7 cellular contexts compared by ENCODE assay signal in genomic region chr6:19904408-19904807, GRCh38.
DNase-seq lines count a peak whose midpoint lies in the region; ATAC-seq, FAIRE-seq and TF ChIP-seq lines count a peak whose summit lies in the region.
"Not testable (repeated sequence)": the region's sequence is repeated elsewhere in the genome, so short reads cannot be mapped to it uniquely, and the experiment has no call there.

No MANE protein-coding gene starts in this region.

- H2BK5ac ChIP-seq in H1 (ENCODE audit: low read depth, low read length) = not testable (repeated sequence)

- H3K4me1 Mint-ChIP-seq in GM23338 = not testable (repeated sequence)

- H2BK12ac ChIP-seq in H1 (ENCODE audit: low read depth, low read length) = not testable (repeated sequence)

- not testable (repeated sequence) for H3K79me1 ChIP-seq in H1 (ENCODE audit: low read depth, low read length)

- not testable (repeated sequence) for H2BK120ac ChIP-seq in H1 (replicated peaks; ENCODE audit: low read depth, low read length)

- CTCF ChIA-PET in H1 (lab: Charles Lee; ENCODE audit: partially characterized antibody) = interaction anchor here (0.7 to 1.8 kb wide), 4 partner anchors 28 to 452 kb away, joined by 3 to 4 read pairs (median 4); no protein-coding TSS in a partner anchor

- H3K79me2 ChIP-seq in GM23338 (replicated peaks; ENCODE audit: insufficient read depth); Karpas-422 (ENCODE audit: low read length); OCI-LY1 (ENCODE audit: insufficient read depth, low read length); H1 (ENCODE audit: control insufficient read depth in 1 of 2, insufficient read depth in 2 of 2, low read length in 2 of 2): not testable (repeated sequence)

- not testable (repeated sequence) for FAIRE-seq in H1 (lab: Jason Lieb, UNC)

- not testable (repeated sequence) for H3K4me2 ChIP-seq in GM23338; Karpas-422 (ENCODE audit: low read depth, low read length, poor library complexity, severe bottlenecking); OCI-LY1 (ENCODE audit: low read length); H1 (ENCODE audit: insufficient read depth in 1 of 2, low read depth in 2 of 2, low read length in 2 of 2)

- not testable (repeated sequence) for H3F3A ChIP-seq in GM23338 (replicated peaks; ENCODE audit: low read depth); OCI-LY1 (ENCODE audit: insufficient read depth, low read length)

- H3K4me3 ChIP-seq in GM23338; Karpas-422 (ENCODE audit: low read length); OCI-LY1 (ENCODE audit: low read depth, low read length, poor library complexity, severe bottlenecking); H1 (ENCODE audit: extremely low read depth in 1 of 4, insufficient read depth in 2 of 4, low read depth in 3 of 4, low read length in 4 of 4): not testable (repeated sequence)

- H3K9ac ChIP-seq in Karpas-422 (ENCODE audit: low read length); OCI-LY1 (ENCODE audit: low read length); H1 (replicated peaks in 1 of 4; ENCODE audit: extremely low read depth in 1 of 4, low read depth in 3 of 4, low read length in 3 of 4): not testable (repeated sequence)

- not testable (repeated sequence) for H4K5ac ChIP-seq in H1 (ENCODE audit: insufficient read length, low read depth, low read length)

- not testable (repeated sequence) for H3K23ac ChIP-seq in H1 (ENCODE audit: insufficient read length)

- H3K56ac ChIP-seq in H1 (replicated peaks; ENCODE audit: insufficient read length, low read depth, low read length) = not testable (repeated sequence)

- in situ Hi-C loops in SK-MEL-5 (cut with HindIII; ENCODE audit: low pct_unique_long_range_greater_than_20kb, low sequenced_read_pairs) = not testable (repeated sequence)

- H2AK5ac ChIP-seq in H1 (ENCODE audit: low read depth, low read length) = not testable (repeated sequence)

- DNase-seq in DMS53 (lab: John Stamatoyannopoulos, UW) (peak; percentile 18), GM23338 (ENCODE audit: low spot score) (peak; percentile 29), HT-29 (ENCODE audit: low spot score) (peak; percentile 3), Karpas-422 (peak; percentile 45), SK-MEL-5 (ENCODE audit: low read depth, low spot score) (peak; percentile 69)
- DNase-seq in H1 (ENCODE audit: low read depth in 1 of 2, low spot score in 2 of 2) = not testable (repeated sequence)

- not testable (repeated sequence) for H3K23me2 ChIP-seq in H1 (ENCODE audit: low read depth, low read length)

- H3K27ac Mint-ChIP-seq in GM23338 = not testable (repeated sequence)

- H3K9me2 ChIP-seq in GM23338 (ENCODE audit: insufficient read depth); Karpas-422 (replicated peaks; ENCODE audit: insufficient read depth, low read length); OCI-LY1 (ENCODE audit: low read depth, low read length): not testable (repeated sequence)

- not testable (repeated sequence) for TF ChIP-seq POLR2A in H1 (IDR thresholded peaks at IDR 0.05; ENCODE audit: control extremely low read depth in 1 of 2, low read depth in 2 of 2, low read length in 2 of 2)

- H3K9me3 ChIP-seq in Karpas-422 (ENCODE audit: low read length); OCI-LY1 (ENCODE audit: low read length); H1 (ENCODE audit: insufficient read depth in 2 of 2, low read depth in 1 of 2, low read length in 1 of 2): not testable (repeated sequence)

- H3K4me3 Mint-ChIP-seq in GM23338 = not testable (repeated sequence)

- H3K27ac ChIP-seq in GM23338 (ENCODE audit: low read depth); Karpas-422 (ENCODE audit: low read length); OCI-LY1 (ENCODE audit: low read depth, low read length, poor library complexity, severe bottlenecking); H1 (ENCODE audit: low read depth, low read length): not testable (repeated sequence)

- WGBS in H1 (ENCODE audit: extremely low coverage in 1 of 2, insufficient coverage in 1 of 2, insufficient read length in 1 of 2, insufficient replicate concordance in 2 of 2, low coverage in 1 of 2, low lambda C conversion rate in 2 of 2, missing lambda C conversion rate in 1 of 2), 2 experiments = 75% methylated on average over 6 of the region's 6 CpGs; no CpG with 5 or more reads in 1 of the 2 experiments

- H3K9me3 Mint-ChIP-seq in GM23338 = peaks cover 12% of the 10 kb centered on the region

- not testable (repeated sequence) for ATAC-seq in GM23338

- not testable (repeated sequence) for H3K4ac ChIP-seq in H1 (replicated peaks; ENCODE audit: insufficient read length, low read depth, low read length)

- H2BK15ac ChIP-seq in H1 (ENCODE audit: low read length) = not testable (repeated sequence)

- H4K91ac ChIP-seq in H1 (replicated peaks; ENCODE audit: insufficient read length, low read length) = not testable (repeated sequence)

- H4K8ac ChIP-seq in H1 (ENCODE audit: extremely low read depth, insufficient read depth, low read length) = not testable (repeated sequence)

- H3K18ac ChIP-seq in H1 (ENCODE audit: extremely low read depth, low read length) = not testable (repeated sequence)

- not testable (repeated sequence) for H2BK20ac ChIP-seq in H1 (ENCODE audit: low read length)

- H3K27me3 Mint-ChIP-seq in GM23338 (ENCODE audit: insufficient read depth, low read depth, poor library complexity) = not testable (repeated sequence)

- not testable (repeated sequence) for H3K4me1 ChIP-seq in GM23338 (ENCODE audit: insufficient read depth); Karpas-422 (ENCODE audit: low read length); OCI-LY1 (ENCODE audit: insufficient read depth, low read length, severe bottlenecking); H1 (replicated peaks in 1 of 4; ENCODE audit: control insufficient read depth in 3 of 4, insufficient read depth in 4 of 4, low read length in 3 of 4)

- H3K36me3 ChIP-seq in GM23338 (ENCODE audit: insufficient read depth); Karpas-422 (ENCODE audit: insufficient read depth, low read length); OCI-LY1 (ENCODE audit: insufficient read depth, low read length); H1 (ENCODE audit: control insufficient read depth in 2 of 4, insufficient read depth in 4 of 4, low read length in 3 of 4): not testable (repeated sequence)

- POLR2A ChIA-PET in H1 (lab: Charles Lee; ENCODE audit: partially characterized antibody) = not testable (repeated sequence)

- H4K20me1 ChIP-seq in GM23338 (replicated peaks; ENCODE audit: insufficient read depth); Karpas-422 (ENCODE audit: insufficient read depth, low read depth, low read length); OCI-LY1 (ENCODE audit: insufficient read depth, low read length); H1 (replicated peaks in 1 of 2; ENCODE audit: control insufficient read depth in 1 of 2, insufficient read depth in 2 of 2, low read length in 2 of 2): not testable (repeated sequence)

- not testable (repeated sequence) for H2AFZ ChIP-seq in GM23338; Karpas-422 (ENCODE audit: low read length); OCI-LY1 (ENCODE audit: low read length); H1 (ENCODE audit: low read length)

- TF ChIP-seq RAD21 in H1 (IDR thresholded peaks at IDR 0.05 in 1 of 2, conservative IDR thresholded peaks at IDR 0.05 in 1 of 2; ENCODE audit: low read depth in 2 of 2, low read length in 2 of 2) = peak; percentile 18 to 42; a peak in 3 of 4 replicates

- not testable (repeated sequence) for H3K36me3 Mint-ChIP-seq in GM23338 (ENCODE audit: low read depth)

- H3K27me3 ChIP-seq in GM23338 (ENCODE audit: insufficient read depth); Karpas-422 (ENCODE audit: low read length); OCI-LY1 (ENCODE audit: insufficient read depth, low read length); H1 (replicated peaks in 1 of 4; ENCODE audit: control insufficient read depth in 3 of 4, extremely low read depth in 1 of 4, insufficient read depth in 3 of 4, low read length in 3 of 4): not testable (repeated sequence)

- TF ChIP-seq CTCF in GM23338 (conservative IDR thresholded peaks at IDR 0.05; ENCODE audit: low read depth in 2 of 2) (peak; percentile 30 to 40; a peak in 3 of 4 replicates), OCI-LY1 (IDR thresholded peaks at IDR 0.05; ENCODE audit: low read length) (peak; percentile 8; the same call in 1 of the 2 replicates), H1 (IDR thresholded peaks at IDR 0.05; ENCODE audit: control extremely low read depth in 1 of 3, insufficient read depth in 1 of 3, low read depth in 1 of 3, low read length in 3 of 3) (peak in 1 of 3 experiments; percentile 9; a peak in 2 of 4 replicates)

- TF ChIP-seq EP300 in H1 (IDR thresholded peaks at IDR 0.05; ENCODE audit: borderline replicate concordance in 1 of 2, low read depth in 2 of 2, low read length in 2 of 2) = not testable (repeated sequence)

- H3K14ac ChIP-seq in H1 (ENCODE audit: insufficient read length) = not testable (repeated sequence)
